ENCODE assay signal across 10 cellular contexts in genomic region chr17:15966879-15967248, GRCh38. TPM values are rescaled to one million over a fixed set of nuclear protein-coding genes. Genes with fewer than 3 reads are reported as not detected.
DNase-seq lines count a peak whose midpoint lies in the region; ATAC-seq, FAIRE-seq and TF ChIP-seq lines count a peak whose summit lies in the region.
"Had no signal": no experiment of that assay in that cellular context is flagged by ENCODE, and none has a peak within 500 bp of the region (broad histone marks: within the 10 kb centered on the region; RNA-seq: fewer than 3 reads in every experiment).

No MANE protein-coding gene starts in this region.

- no peak for TF ChIP-seq CTCF in WTC11 (IDR thresholded peaks at IDR 0.05)
- no peak for TF ChIP-seq CTCF in keratinocyte (optimal IDR thresholded peaks at IDR 0.05 in 1 of 3, IDR thresholded peaks at IDR 0.05 in 1 of 3, conservative IDR thresholded peaks at IDR 0.05 in 1 of 3; ENCODE audit: extremely low read depth in 1 of 3, insufficient read depth in 2 of 3, low read length in 3 of 3)

- H3K27me3 ChIP-seq in keratinocyte (ENCODE audit: control insufficient read depth, extremely low read depth, insufficient read depth, low read length) = no peaks in the 10 kb centered on the region
- no peaks in the 10 kb centered on the region for H3K27me3 ChIP-seq in thymus (ENCODE audit: control insufficient read depth, insufficient read depth)

- WGBS in thymus = 68% methylated on average over 11 of the region's 11 CpGs

- peak; percentile 47 for ATAC-seq in WTC11
- ATAC-seq in activated CD8-positive, alpha-beta memory T cell treated with anti-CD3 and anti-CD28 coated beads, Interleukin-2, amount 10 ng/mL, durations not matched to agents 7 days and 5 days = no peak

- H3K4me1 Mint-ChIP-seq in WTC11 = peaks cover 69% of the 10 kb centered on the region
- peaks cover 3% of the 10 kb centered on the region for H3K4me1 Mint-ChIP-seq in activated CD8-positive, alpha-beta memory T cell treated with anti-CD3 and anti-CD28 coated beads, Interleukin-2, amount 10 ng/mL, durations not matched to agents 7 days and 5 days

- peaks cover 50% of the 10 kb centered on the region for H3K4me1 ChIP-seq in keratinocyte (ENCODE audit: control insufficient read depth, extremely low read depth, insufficient read depth, low read length)
- H3K4me1 ChIP-seq in thymus (ENCODE audit: control insufficient read depth, insufficient read depth, low read length) = peaks cover 27% of the 10 kb centered on the region

- dilution Hi-C loops in keratinocyte (cut with MboI; ENCODE audit: extremely low pct_ligation_motif_present, low sequenced_read_pairs) = no loop called here

- peak overlapping the region; percentile 26 for H3K9ac ChIP-seq in keratinocyte (ENCODE audit: control insufficient read depth, extremely low read depth, insufficient read depth, low read length)

- no peak overlapping the region for H2AFZ ChIP-seq in keratinocyte (ENCODE audit: control insufficient read depth, low read length)

- H3K4me3 ChIP-seq in keratinocyte (ENCODE audit: control insufficient read depth in 2 of 3, extremely low read depth in 1 of 3, insufficient read depth in 2 of 3, low read depth in 1 of 3, low read length in 3 of 3) (peak overlapping the region in 2 of 3 experiments; percentile 7 to 29), thymus (ENCODE audit: low read length) (no peak overlapping the region)

- H3K27me3 Mint-ChIP-seq in WTC11 (ENCODE audit: low read depth) = no peaks in the 10 kb centered on the region
- peaks cover 54% of the 10 kb centered on the region for H3K27me3 Mint-ChIP-seq in activated CD8-positive, alpha-beta memory T cell treated with anti-CD3 and anti-CD28 coated beads, Interleukin-2, amount 10 ng/mL, durations not matched to agents 7 days and 5 days

- H3K36me3 ChIP-seq in keratinocyte (ENCODE audit: control insufficient read depth in 2 of 2, extremely low read depth in 1 of 2, insufficient read depth in 2 of 2, low read length in 2 of 2) (peaks cover 7 to 41% of the 10 kb centered on the region in 2 experiments), thymus (ENCODE audit: control insufficient read depth, insufficient read depth) (no peaks in the 10 kb centered on the region)

- peak overlapping the region; percentile 72 for H3K4me2 ChIP-seq in keratinocyte (ENCODE audit: control insufficient read depth, extremely low read depth, insufficient read depth, low read depth, low read length)

- H3K79me2 ChIP-seq in keratinocyte (ENCODE audit: control insufficient read depth, insufficient read depth, low read length) = peaks cover 81% of the 10 kb centered on the region

- H3K9me3 ChIP-seq in keratinocyte (ENCODE audit: control insufficient read depth, low read depth, low read length) (no peaks in the 10 kb centered on the region), thymus (ENCODE audit: control insufficient read depth) (no peaks in the 10 kb centered on the region)

- peaks cover 13% of the 10 kb centered on the region for H4K20me1 ChIP-seq in keratinocyte (ENCODE audit: control insufficient read depth, extremely low read depth, insufficient read depth, low read length)

- H3K27ac ChIP-seq in keratinocyte (ENCODE audit: control insufficient read depth, insufficient read depth, low read length) = peak overlapping the region; percentile 64
- H3K27ac ChIP-seq in thymus (ENCODE audit: low read depth) = peak overlapping the region; percentile 93

- H3K9me3 Mint-ChIP-seq in WTC11 = no peaks in the 10 kb centered on the region
- no peaks in the 10 kb centered on the region for H3K9me3 Mint-ChIP-seq in activated CD8-positive, alpha-beta memory T cell treated with anti-CD3 and anti-CD28 coated beads, Interleukin-2, amount 10 ng/mL, durations not matched to agents 7 days and 5 days (ENCODE audit: low read depth)
- H3K9me3 Mint-ChIP-seq: memory B cell had no signal

- DNase-seq in NOMO-1 treated with DMSO at 0.1 percent for 48 hours (lab: John Stamatoyannopoulos, UW; ENCODE audit: unreplicated experiment) = peak; percentile 6
- DNase-seq in NOMO-1 treated with dmso at 0.1 percent for 144 hours (lab: John Stamatoyannopoulos, UW; ENCODE audit: unreplicated experiment) = no peak
- peak; percentile 66 for DNase-seq in WTC11 (ENCODE audit: low spot score)
- DNase-seq in keratinocyte (ENCODE audit: low read depth, low spot score) = no peak
- DNase-seq in NCI-H2029 treated with DMSO at 0.1 percent for 48 hours (lab: John Stamatoyannopoulos, UW) = no peak
- DNase-seq in AG08395 (ENCODE audit: low spot score) = no peak
- DNase-seq in activated CD8-positive, alpha-beta memory T cell treated with anti-CD3 and anti-CD28 coated beads, Interleukin-2, amount 10 ng/mL, durations not matched to agents 7 days and 5 days = no peak
- DNase-seq: amniotic stem cell had no signal

- H3K27ac Mint-ChIP-seq in WTC11 = peak overlapping the region; percentile 100
- no peak overlapping the region for H3K27ac Mint-ChIP-seq in activated CD8-positive, alpha-beta memory T cell treated with anti-CD3 and anti-CD28 coated beads, Interleukin-2, amount 10 ng/mL, durations not matched to agents 7 days and 5 days
- H3K27ac Mint-ChIP-seq: memory B cell had no signal

- FAIRE-seq in keratinocyte (lab: Jason Lieb, UNC) = no peak

- peak overlapping the region; percentile 65 for H3K4me3 Mint-ChIP-seq in WTC11
- no peak overlapping the region for H3K4me3 Mint-ChIP-seq in activated CD8-positive, alpha-beta memory T cell treated with anti-CD3 and anti-CD28 coated beads, Interleukin-2, amount 10 ng/mL, durations not matched to agents 7 days and 5 days
- H3K4me3 Mint-ChIP-seq: memory B cell had no signal

- CTCF ChIA-PET in WTC11 (lab: Charles Lee) = interaction anchor here (0.8 to 4.2 kb wide), 4 partner anchors 14 to 32 kb away, joined by 3 to 43 read pairs (median 11); partner anchors contain the start of genes ADORA2B, TTC19 and ZSWIM7
- CTCF ChIA-PET in activated CD8-positive, alpha-beta memory T cell treated with anti-CD3 and anti-CD28 coated beads, Interleukin-2, amount 10 ng/mL, durations not matched to agents 7 days and 5 days (lab: Charles Lee) = no interaction called here

- H3K36me3 Mint-ChIP-seq in WTC11 = peaks cover 2% of the 10 kb centered on the region; the same call in 1 of the 2 replicates
- H3K36me3 Mint-ChIP-seq in activated CD8-positive, alpha-beta memory T cell treated with anti-CD3 and anti-CD28 coated beads, Interleukin-2, amount 10 ng/mL, durations not matched to agents 7 days and 5 days = no peaks in the 10 kb centered on the region

- POLR2A ChIA-PET in WTC11 (lab: Charles Lee) = interaction anchor here (1.0 to 2.2 kb wide), 2 partner anchors 22 to 32 kb away, joined by 3 to 16 read pairs; partner anchors contain the start of genes ADORA2B, TTC19 and ZSWIM7

- H3K9me1 ChIP-seq in keratinocyte (ENCODE audit: control insufficient read depth, extremely low read depth, insufficient read depth, low read length) = peaks cover 11% of the 10 kb centered on the region

TF ChIP-seq in WTC11, 78 proteins besides CTCF, POLR2A, EP300 and RAD21 (continues in another document):
- TF ChIP-seq CDX4 (CRISPR knock-in tag; IDR thresholded peaks at IDR 0.05; ENCODE audit: borderline replicate concordance) = no peak

RNA-seq across cellular contexts. Expression of gene ADORA2B, which starts 21.9 kb away (rescaled TPM):
- total RNA-seq in WTC11 (2021) = 4.2 to 5.1 TPM (median 4.9 TPM) in 3 replicates
- polyA plus RNA-seq in keratinocyte (43.8 to 50.0 TPM (median 47.1 TPM) in 3 replicates), thymus (1.1 TPM)
- 3.1 TPM for polyA plus RNA-seq in keratinocyte (2011; ENCODE audit: low read depth)
- polyA plus RNA-seq in keratinocyte (2011; cell fraction: cytosol; rRNA removed) = 29.8 and 33.5 TPM in 2 replicates
- 49.0 and 54.2 TPM in 2 replicates for polyA plus RNA-seq in keratinocyte (2011; cell fraction: nucleus; rRNA removed)
- polyA plus RNA-seq in keratinocyte (2012; ENCODE audit: low replicate concordance) = 12.0 and 33.5 TPM in 2 replicates
- polyA minus RNA-seq in keratinocyte = 32.3 to 42.4 TPM (median 41.9 TPM) in 3 replicates
- polyA minus RNA-seq in keratinocyte (2011; cell fraction: cytosol; rRNA and poly(A)+ RNA removed) = 39.5 TPM
- polyA minus RNA-seq in keratinocyte (2011; cell fraction: nucleus; rRNA and poly(A)+ RNA removed) = 32.8 and 46.5 TPM in 2 replicates
- total RNA-seq in activated CD8-positive, alpha-beta memory T cell treated with anti-CD3 and anti-CD28 coated beads, Interleukin-2, amount 10 ng/mL, durations not matched to agents 7 days and 5 days = 1 to 10 TPM in 1 of 2 experiments, under 1 TPM in 1; 0.49 to 1.1 TPM

RNA-seq across cellular contexts. Expression of gene ZSWIM7, which starts 32.6 kb away (rescaled TPM):
- 41.1 to 41.7 TPM (median 41.3 TPM) in 3 replicates for total RNA-seq in WTC11 (2021)
- 41.9 to 47.1 TPM (median 43.4 TPM) in 3 replicates for polyA plus RNA-seq in keratinocyte
- polyA plus RNA-seq in keratinocyte (2011; ENCODE audit: low read depth) = 49.8 TPM
- 34.4 and 47.7 TPM in 2 replicates for polyA plus RNA-seq in keratinocyte (2011; cell fraction: cytosol; rRNA removed)
- polyA plus RNA-seq in keratinocyte (2011; cell fraction: nucleus; rRNA removed) = 20.4 and 25.9 TPM in 2 replicates
- polyA plus RNA-seq in keratinocyte (2012; ENCODE audit: low replicate concordance) = 21.6 and 37.5 TPM in 2 replicates
- polyA minus RNA-seq in keratinocyte = 7.3 to 20.1 TPM (median 19.1 TPM) in 3 replicates
- polyA minus RNA-seq in keratinocyte (2011; cell fraction: cytosol; rRNA and poly(A)+ RNA removed) = 31.7 TPM
- polyA minus RNA-seq in keratinocyte (2011; cell fraction: nucleus; rRNA and poly(A)+ RNA removed) = 1.5 and 6.3 TPM in 2 replicates
- 57.6 TPM for polyA plus RNA-seq in thymus
- 10 to 100 TPM in 1 of 2 experiments, 1 to 10 TPM in 1; 8.8 to 10.3 TPM for total RNA-seq in activated CD8-positive, alpha-beta memory T cell treated with anti-CD3 and anti-CD28 coated beads, Interleukin-2, amount 10 ng/mL, durations not matched to agents 7 days and 5 days

RNA-seq across cellular contexts. Expression of gene TTC19, which starts 32.8 kb away (rescaled TPM):
- total RNA-seq in WTC11 (2021) = 55.3 to 60.0 TPM (median 58.0 TPM) in 3 replicates
- 7.1 to 14.3 TPM (median 8.3 TPM) in 3 replicates for polyA plus RNA-seq in keratinocyte
- polyA plus RNA-seq in keratinocyte (2011; ENCODE audit: low read depth) = 21.4 TPM
- 10.2 and 12.3 TPM in 2 replicates for polyA plus RNA-seq in keratinocyte (2011; cell fraction: cytosol; rRNA removed)
- 23.6 and 25.3 TPM in 2 replicates for polyA plus RNA-seq in keratinocyte (2011; cell fraction: nucleus; rRNA removed)
- 24.5 and 29.2 TPM in 2 replicates for polyA plus RNA-seq in keratinocyte (2012; ENCODE audit: low replicate concordance)
- 3.9 to 16.3 TPM (median 9.0 TPM) in 3 replicates for polyA minus RNA-seq in keratinocyte
- polyA minus RNA-seq in keratinocyte (2011; cell fraction: cytosol; rRNA and poly(A)+ RNA removed) = 13.4 TPM
- polyA minus RNA-seq in keratinocyte (2011; cell fraction: nucleus; rRNA and poly(A)+ RNA removed) = 25.6 and 29.1 TPM in 2 replicates
- polyA plus RNA-seq in thymus = 29.4 TPM
- 10 to 100 TPM; 32.6 to 33.1 TPM for total RNA-seq in activated CD8-positive, alpha-beta memory T cell treated with anti-CD3 and anti-CD28 coated beads, Interleukin-2, amount 10 ng/mL, durations not matched to agents 7 days and 5 days

Comparison
In these comparisons a context has a peak if more than half of its experiments do, and no peak if none do; other contexts are left out.
1. DNase-seq: peak in NOMO-1 treated with DMSO at 0.1 percent for 48 hours (single experiment) and WTC11 (single experiment); none in NOMO-1 treated with dmso at 0.1 percent for 144 hours (single experiment), keratinocyte (single experiment), NCI-H2029 treated with DMSO at 0.1 percent for 48 hours (single experiment), AG08395 (single experiment) and activated CD8-positive, alpha-beta memory T cell treated with anti-CD3 and anti-CD28 coated beads, Interleukin-2, amount 10 ng/mL, durations not matched to agents 7 days and 5 days (single experiment).